In the genomic region with DNA sequence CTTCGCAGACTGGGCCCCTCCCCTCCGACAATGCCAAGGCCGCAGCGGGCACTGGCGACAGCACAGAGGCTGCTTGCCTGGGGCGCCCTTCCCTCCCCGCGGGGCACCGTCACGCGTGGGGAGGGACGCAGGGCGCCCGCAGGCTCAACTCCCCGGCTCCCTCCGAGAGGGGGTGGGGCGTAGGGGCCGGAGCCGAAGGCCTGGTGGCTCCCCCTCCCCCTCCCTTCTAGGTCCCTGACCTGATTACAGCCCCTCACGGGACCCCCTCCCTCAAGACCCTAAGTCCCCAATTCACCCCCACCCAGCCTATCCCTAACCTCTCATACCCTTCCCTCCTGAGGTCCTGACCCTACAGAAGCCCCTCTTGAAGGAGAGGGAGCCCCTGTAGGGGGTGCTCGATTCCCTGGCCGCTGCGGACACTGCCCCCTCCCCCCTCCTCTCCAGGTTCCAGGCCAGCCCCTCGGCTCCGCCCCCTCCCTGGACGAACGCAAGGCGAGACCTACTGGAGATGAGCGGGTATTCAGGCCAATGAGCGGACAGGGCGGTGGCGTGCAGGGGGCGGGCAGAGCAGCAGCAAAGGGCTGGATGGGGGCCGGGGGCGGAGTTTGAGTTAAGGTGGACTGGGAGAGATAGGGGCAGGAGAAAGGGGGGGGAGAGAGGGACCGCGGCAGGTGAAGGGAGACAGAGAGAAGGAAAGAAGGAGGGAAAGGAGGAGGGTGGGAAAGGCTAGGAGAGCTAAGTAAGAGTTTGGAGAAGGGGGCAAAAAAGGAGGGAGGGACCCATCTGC, we compare ENCODE assay signal across 1 cellular context.
TF ChIP-seq lines count a peak whose summit lies in the region.

No MANE protein-coding gene starts in this region.

TF ChIP-seq in K562, 482 proteins besides CTCF, POLR2A, EP300 and RAD21 (continued from another document and continues in another):
- TF ChIP-seq, protein P1, sequence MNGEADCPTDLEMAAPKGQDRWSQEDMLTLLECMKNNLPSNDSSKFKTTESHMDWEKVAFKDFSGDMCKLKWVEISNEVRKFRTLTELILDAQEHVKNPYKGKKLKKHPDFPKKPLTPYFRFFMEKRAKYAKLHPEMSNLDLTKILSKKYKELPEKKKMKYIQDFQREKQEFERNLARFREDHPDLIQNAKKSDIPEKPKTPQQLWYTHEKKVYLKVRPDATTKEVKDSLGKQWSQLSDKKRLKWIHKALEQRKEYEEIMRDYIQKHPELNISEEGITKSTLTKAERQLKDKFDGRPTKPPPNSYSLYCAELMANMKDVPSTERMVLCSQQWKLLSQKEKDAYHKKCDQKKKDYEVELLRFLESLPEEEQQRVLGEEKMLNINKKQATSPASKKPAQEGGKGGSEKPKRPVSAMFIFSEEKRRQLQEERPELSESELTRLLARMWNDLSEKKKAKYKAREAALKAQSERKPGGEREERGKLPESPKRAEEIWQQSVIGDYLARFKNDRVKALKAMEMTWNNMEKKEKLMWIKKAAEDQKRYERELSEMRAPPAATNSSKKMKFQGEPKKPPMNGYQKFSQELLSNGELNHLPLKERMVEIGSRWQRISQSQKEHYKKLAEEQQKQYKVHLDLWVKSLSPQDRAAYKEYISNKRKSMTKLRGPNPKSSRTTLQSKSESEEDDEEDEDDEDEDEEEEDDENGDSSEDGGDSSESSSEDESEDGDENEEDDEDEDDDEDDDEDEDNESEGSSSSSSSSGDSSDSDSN (IDR thresholded peaks at IDR 0.05; ENCODE audit: borderline replicate concordance in 1 of 2, low read depth in 2 of 2, low read length in 2 of 2): 0 out of 4 replicates have a peak, but pooled peaks of 1 of the 2 experiments have one; percentile 49
- no peak for TF ChIP-seq KLF10 (CRISPR knock-in tag; IDR thresholded peaks at IDR 0.05)
- peak; percentile 26; the same call in 1 of the 2 replicates for TF ChIP-seq MXI1 (IDR thresholded peaks at IDR 0.05; ENCODE audit: low read depth, low read length)
- TF ChIP-seq, protein P2, sequence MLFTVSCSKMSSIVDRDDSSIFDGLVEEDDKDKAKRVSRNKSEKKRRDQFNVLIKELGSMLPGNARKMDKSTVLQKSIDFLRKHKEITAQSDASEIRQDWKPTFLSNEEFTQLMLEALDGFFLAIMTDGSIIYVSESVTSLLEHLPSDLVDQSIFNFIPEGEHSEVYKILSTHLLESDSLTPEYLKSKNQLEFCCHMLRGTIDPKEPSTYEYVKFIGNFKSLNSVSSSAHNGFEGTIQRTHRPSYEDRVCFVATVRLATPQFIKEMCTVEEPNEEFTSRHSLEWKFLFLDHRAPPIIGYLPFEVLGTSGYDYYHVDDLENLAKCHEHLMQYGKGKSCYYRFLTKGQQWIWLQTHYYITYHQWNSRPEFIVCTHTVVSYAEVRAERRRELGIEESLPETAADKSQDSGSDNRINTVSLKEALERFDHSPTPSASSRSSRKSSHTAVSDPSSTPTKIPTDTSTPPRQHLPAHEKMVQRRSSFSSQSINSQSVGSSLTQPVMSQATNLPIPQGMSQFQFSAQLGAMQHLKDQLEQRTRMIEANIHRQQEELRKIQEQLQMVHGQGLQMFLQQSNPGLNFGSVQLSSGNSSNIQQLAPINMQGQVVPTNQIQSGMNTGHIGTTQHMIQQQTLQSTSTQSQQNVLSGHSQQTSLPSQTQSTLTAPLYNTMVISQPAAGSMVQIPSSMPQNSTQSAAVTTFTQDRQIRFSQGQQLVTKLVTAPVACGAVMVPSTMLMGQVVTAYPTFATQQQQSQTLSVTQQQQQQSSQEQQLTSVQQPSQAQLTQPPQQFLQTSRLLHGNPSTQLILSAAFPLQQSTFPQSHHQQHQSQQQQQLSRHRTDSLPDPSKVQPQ (CRISPR knock-in tag; IDR thresholded peaks at IDR 0.05; ENCODE audit: borderline replicate concordance): no peak
- peak; percentile 68 for TF ChIP-seq SUPT5H (IDR thresholded peaks at IDR 0.05)
- TF ChIP-seq TAL1 (IDR thresholded peaks at IDR 0.05): 0 out of 2 replicates have a peak, but pooled peaks have one; percentile 9
- peak; percentile 89 for TF ChIP-seq BCOR (IDR thresholded peaks at IDR 0.05)
- TF ChIP-seq, protein P3, sequence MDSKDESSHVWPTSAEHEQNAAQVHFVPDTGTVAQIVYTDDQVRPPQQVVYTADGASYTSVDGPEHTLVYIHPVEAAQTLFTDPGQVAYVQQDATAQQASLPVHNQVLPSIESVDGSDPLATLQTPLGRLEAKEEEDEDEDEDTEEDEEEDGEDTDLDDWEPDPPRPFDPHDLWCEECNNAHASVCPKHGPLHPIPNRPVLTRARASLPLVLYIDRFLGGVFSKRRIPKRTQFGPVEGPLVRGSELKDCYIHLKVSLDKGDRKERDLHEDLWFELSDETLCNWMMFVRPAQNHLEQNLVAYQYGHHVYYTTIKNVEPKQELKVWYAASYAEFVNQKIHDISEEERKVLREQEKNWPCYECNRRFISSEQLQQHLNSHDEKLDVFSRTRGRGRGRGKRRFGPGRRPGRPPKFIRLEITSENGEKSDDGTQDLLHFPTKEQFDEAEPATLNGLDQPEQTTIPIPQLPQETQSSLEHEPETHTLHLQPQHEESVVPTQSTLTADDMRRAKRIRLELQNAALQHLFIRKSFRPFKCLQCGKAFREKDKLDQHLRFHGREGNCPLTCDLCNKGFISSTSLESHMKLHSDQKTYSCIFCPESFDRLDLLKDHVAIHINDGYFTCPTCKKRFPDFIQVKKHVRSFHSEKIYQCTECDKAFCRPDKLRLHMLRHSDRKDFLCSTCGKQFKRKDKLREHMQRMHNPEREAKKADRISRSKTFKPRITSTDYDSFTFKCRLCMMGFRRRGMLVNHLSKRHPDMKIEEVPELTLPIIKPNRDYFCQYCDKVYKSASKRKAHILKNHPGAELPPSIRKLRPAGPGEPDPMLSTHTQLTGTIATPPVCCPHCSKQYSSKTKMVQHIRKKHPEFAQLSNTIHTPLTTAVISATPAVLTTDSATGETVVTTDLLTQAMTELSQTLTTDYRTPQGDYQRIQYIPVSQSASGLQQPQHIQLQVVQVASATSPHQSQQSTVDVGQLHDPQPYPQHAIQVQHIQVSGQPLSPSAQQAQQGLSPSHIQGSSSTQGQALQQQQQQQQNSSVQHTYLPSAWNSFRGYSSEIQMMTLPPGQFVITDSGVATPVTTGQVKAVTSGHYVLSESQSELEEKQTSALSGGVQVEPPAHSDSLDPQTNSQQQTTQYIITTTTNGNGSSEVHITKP (IDR thresholded peaks at IDR 0.05; ENCODE audit: partially characterized antibody): peak; percentile 56
- TF ChIP-seq LCOR (CRISPR knock-in tag; IDR thresholded peaks at IDR 0.05): peak; percentile 70; the same call in 1 of the 2 replicates
- TF ChIP-seq, protein P4, sequence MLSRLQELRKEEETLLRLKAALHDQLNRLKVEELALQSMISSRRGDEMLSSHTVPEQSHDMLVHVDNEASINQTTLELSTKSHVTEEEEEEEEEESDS (CRISPR knock-in tag; IDR thresholded peaks at IDR 0.05): no peak
- TF ChIP-seq ZNF444 (CRISPR knock-in tag; IDR thresholded peaks at IDR 0.05): peak; percentile 80; the same call in 1 of the 2 replicates
- peak; percentile 6 for TF ChIP-seq PCBP1 (IDR thresholded peaks at IDR 0.05; ENCODE audit: low read depth, low read length, poor library complexity, severe bottlenecking)
- TF ChIP-seq, protein P5, sequence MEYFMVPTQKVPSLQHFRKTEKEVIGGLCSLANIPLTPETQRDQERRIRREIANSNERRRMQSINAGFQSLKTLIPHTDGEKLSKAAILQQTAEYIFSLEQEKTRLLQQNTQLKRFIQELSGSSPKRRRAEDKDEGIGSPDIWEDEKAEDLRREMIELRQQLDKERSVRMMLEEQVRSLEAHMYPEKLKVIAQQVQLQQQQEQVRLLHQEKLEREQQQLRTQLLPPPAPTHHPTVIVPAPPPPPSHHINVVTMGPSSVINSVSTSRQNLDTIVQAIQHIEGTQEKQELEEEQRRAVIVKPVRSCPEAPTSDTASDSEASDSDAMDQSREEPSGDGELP (CRISPR knock-in tag; IDR thresholded peaks at IDR 0.05; ENCODE audit: borderline replicate concordance): peak; percentile 62; the same call in 1 of the 2 replicates
- TF ChIP-seq, protein P6, sequence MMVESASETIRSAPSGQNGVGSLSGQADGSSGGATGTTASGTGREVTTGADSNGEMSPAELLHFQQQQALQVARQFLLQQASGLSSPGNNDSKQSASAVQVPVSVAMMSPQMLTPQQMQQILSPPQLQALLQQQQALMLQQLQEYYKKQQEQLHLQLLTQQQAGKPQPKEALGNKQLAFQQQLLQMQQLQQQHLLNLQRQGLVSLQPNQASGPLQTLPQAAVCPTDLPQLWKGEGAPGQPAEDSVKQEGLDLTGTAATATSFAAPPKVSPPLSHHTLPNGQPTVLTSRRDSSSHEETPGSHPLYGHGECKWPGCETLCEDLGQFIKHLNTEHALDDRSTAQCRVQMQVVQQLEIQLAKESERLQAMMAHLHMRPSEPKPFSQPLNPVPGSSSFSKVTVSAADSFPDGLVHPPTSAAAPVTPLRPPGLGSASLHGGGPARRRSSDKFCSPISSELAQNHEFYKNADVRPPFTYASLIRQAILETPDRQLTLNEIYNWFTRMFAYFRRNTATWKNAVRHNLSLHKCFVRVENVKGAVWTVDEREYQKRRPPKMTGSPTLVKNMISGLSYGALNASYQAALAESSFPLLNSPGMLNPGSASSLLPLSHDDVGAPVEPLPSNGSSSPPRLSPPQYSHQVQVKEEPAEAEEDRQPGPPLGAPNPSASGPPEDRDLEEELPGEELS (CRISPR knock-in tag; IDR thresholded peaks at IDR 0.05; ENCODE audit: borderline replicate concordance): no peak
- TF ChIP-seq, protein P7, sequence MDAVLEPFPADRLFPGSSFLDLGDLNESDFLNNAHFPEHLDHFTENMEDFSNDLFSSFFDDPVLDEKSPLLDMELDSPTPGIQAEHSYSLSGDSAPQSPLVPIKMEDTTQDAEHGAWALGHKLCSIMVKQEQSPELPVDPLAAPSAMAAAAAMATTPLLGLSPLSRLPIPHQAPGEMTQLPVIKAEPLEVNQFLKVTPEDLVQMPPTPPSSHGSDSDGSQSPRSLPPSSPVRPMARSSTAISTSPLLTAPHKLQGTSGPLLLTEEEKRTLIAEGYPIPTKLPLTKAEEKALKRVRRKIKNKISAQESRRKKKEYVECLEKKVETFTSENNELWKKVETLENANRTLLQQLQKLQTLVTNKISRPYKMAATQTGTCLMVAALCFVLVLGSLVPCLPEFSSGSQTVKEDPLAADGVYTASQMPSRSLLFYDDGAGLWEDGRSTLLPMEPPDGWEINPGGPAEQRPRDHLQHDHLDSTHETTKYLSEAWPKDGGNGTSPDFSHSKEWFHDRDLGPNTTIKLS (IDR thresholded peaks at IDR 0.05; ENCODE audit: borderline replicate concordance, low read depth): peak; percentile 62; the same call in 1 of the 2 replicates
- no peak for TF ChIP-seq ZNF830 (CRISPR knock-in tag; IDR thresholded peaks at IDR 0.05)
- TF ChIP-seq MAZ (CRISPR knock-in tag; conservative IDR thresholded peaks at IDR 0.05 in 1 of 2, IDR thresholded peaks at IDR 0.05 in 1 of 2): peak; percentile 81 to 93
- TF ChIP-seq ELF4 (CRISPR knock-in tag; IDR thresholded peaks at IDR 0.05): peak; percentile 96
- TF ChIP-seq SIX5 (IDR thresholded peaks at IDR 0.05; ENCODE audit: borderline replicate concordance in 1 of 2, insufficient read depth in 1 of 2, low read depth in 1 of 2, low read length in 2 of 2): no peak
- TF ChIP-seq HNRNPUL1 (IDR thresholded peaks at IDR 0.05; ENCODE audit: low read length): no peak
- peak; percentile 83 for TF ChIP-seq SP1 (CRISPR knock-in tag; IDR thresholded peaks at IDR 0.05)
- TF ChIP-seq ZBTB7A (IDR thresholded peaks at IDR 0.05; ENCODE audit: borderline replicate concordance, control insufficient read depth, low read depth, low read length): peak; percentile 99
- peak; percentile 97 for TF ChIP-seq NEUROD1 (IDR thresholded peaks at IDR 0.05; ENCODE audit: borderline replicate concordance, low read depth, low read length, partially characterized antibody)
- no peak for TF ChIP-seq MYNN (IDR thresholded peaks at IDR 0.05)
- no peak for TF ChIP-seq MYNN (CRISPR knock-in tag; IDR thresholded peaks at IDR 0.05)
- TF ChIP-seq SMARCA4 (IDR thresholded peaks at IDR 0.05): peak; percentile 75
- TF ChIP-seq ZNF175 (CRISPR knock-in tag; IDR thresholded peaks at IDR 0.05; ENCODE audit: low read depth): no peak
- TF ChIP-seq, protein P8, sequence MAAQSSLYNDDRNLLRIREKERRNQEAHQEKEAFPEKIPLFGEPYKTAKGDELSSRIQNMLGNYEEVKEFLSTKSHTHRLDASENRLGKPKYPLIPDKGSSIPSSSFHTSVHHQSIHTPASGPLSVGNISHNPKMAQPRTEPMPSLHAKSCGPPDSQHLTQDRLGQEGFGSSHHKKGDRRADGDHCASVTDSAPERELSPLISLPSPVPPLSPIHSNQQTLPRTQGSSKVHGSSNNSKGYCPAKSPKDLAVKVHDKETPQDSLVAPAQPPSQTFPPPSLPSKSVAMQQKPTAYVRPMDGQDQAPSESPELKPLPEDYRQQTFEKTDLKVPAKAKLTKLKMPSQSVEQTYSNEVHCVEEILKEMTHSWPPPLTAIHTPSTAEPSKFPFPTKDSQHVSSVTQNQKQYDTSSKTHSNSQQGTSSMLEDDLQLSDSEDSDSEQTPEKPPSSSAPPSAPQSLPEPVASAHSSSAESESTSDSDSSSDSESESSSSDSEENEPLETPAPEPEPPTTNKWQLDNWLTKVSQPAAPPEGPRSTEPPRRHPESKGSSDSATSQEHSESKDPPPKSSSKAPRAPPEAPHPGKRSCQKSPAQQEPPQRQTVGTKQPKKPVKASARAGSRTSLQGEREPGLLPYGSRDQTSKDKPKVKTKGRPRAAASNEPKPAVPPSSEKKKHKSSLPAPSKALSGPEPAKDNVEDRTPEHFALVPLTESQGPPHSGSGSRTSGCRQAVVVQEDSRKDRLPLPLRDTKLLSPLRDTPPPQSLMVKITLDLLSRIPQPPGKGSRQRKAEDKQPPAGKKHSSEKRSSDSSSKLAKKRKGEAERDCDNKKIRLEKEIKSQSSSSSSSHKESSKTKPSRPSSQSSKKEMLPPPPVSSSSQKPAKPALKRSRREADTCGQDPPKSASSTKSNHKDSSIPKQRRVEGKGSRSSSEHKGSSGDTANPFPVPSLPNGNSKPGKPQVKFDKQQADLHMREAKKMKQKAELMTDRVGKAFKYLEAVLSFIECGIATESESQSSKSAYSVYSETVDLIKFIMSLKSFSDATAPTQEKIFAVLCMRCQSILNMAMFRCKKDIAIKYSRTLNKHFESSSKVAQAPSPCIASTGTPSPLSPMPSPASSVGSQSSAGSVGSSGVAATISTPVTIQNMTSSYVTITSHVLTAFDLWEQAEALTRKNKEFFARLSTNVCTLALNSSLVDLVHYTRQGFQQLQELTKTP (IDR thresholded peaks at IDR 0.05; ENCODE audit: low read depth in 1 of 2, partially characterized antibody in 2 of 2): peak in 1 of 2 experiments; percentile 96
- peak; percentile 97 for TF ChIP-seq TOE1 (IDR thresholded peaks at IDR 0.05; ENCODE audit: borderline replicate concordance)
- TF ChIP-seq TOE1 (CRISPR knock-in tag; IDR thresholded peaks at IDR 0.05; ENCODE audit: borderline replicate concordance, low read depth): no peak
- TF ChIP-seq ASH1L (IDR thresholded peaks at IDR 0.05; ENCODE audit: borderline replicate concordance, low read depth, partially characterized antibody): peak; percentile 70
- peak; percentile 36 to 75; a peak in 3 of 4 replicates for TF ChIP-seq TRIM24 (IDR thresholded peaks at IDR 0.05)
- TF ChIP-seq BRF1 (IDR thresholded peaks at IDR 0.05; ENCODE audit: borderline replicate concordance, extremely low read depth, insufficient read length): no peak
- TF ChIP-seq ARID1B (IDR thresholded peaks at IDR 0.05): peak; percentile 62
- TF ChIP-seq, protein P9, sequence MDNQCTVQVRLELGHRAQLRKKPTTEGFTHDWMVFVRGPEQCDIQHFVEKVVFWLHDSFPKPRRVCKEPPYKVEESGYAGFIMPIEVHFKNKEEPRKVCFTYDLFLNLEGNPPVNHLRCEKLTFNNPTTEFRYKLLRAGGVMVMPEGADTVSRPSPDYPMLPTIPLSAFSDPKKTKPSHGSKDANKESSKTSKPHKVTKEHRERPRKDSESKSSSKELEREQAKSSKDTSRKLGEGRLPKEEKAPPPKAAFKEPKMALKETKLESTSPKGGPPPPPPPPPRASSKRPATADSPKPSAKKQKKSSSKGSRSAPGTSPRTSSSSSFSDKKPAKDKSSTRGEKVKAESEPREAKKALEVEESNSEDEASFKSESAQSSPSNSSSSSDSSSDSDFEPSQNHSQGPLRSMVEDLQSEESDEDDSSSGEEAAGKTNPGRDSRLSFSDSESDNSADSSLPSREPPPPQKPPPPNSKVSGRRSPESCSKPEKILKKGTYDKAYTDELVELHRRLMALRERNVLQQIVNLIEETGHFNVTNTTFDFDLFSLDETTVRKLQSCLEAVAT (IDR thresholded peaks at IDR 0.05): peak; percentile 91 to 92
- TF ChIP-seq ETV5 (CRISPR knock-in tag; IDR thresholded peaks at IDR 0.05; ENCODE audit: low read depth): no peak
